In the genomic region with DNA sequence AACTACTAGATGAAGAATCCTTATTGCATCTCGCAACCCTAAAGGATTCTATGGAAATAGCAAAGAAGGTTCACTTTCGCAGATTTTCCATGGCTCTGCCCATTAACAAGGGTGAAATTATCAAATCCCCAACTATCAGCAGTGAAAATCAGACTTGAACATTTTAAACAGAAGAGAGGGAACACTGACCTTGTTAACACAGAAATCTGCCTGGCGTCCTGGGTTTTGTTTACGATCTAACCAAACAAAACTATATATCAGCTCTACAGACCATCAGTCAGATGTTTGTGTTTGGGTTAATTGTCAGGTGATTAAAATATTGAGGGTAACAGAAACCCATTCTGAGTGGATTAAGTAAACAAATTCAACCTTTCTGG, we compare ENCODE assay signal across 14 cellular contexts. TPM values are rescaled to one million over a fixed set of nuclear protein-coding genes. Genes with fewer than 3 reads are reported as not detected.
DNase-seq lines count a peak whose midpoint lies in the region; TF ChIP-seq lines count a peak whose summit lies in the region.
"Had no signal": no experiment of that assay in that cellular context is flagged by ENCODE, and none has a peak within 500 bp of the region (broad histone marks: within the 10 kb centered on the region; RNA-seq: fewer than 3 reads in every experiment).

No MANE protein-coding gene starts in this region.

- TF ChIP-seq EP300 in neural cell (conservative IDR thresholded peaks at IDR 0.05; ENCODE audit: poor library complexity, severe bottlenecking): no peak

- peaks cover 36% of the 10 kb centered on the region for H3K79me2 ChIP-seq in neural cell (replicated peaks; ENCODE audit: insufficient read depth, low read length)
- no peaks in the 10 kb centered on the region for H3K79me2 ChIP-seq in GM23248 (ENCODE audit: insufficient read depth)

- no peaks in the 10 kb centered on the region for H4K20me1 ChIP-seq in neural cell (ENCODE audit: insufficient read depth)
- H4K20me1 ChIP-seq in GM23248 (ENCODE audit: insufficient read depth): no peaks in the 10 kb centered on the region

- H3K4me3 ChIP-seq in AG04450 (ENCODE audit: low read depth, low read length) (peak overlapping the region; percentile 85), esophagus (ENCODE audit: low read depth in 1 of 2, low read length in 2 of 2) (peak overlapping the region; percentile 65 to 79), neural cell (ENCODE audit: low read length) (peak overlapping the region; percentile 83), GM23248 (no peak overlapping the region)

- H2AFZ ChIP-seq in neural cell (ENCODE audit: low read depth, low read length) (no peak overlapping the region), GM23248 (no peak overlapping the region)

- TF ChIP-seq CTCF in AG04450 (IDR thresholded peaks at IDR 0.05; ENCODE audit: low read depth, low read length): no peak
- no peak for TF ChIP-seq CTCF in neural cell (IDR thresholded peaks at IDR 0.05; ENCODE audit: poor library complexity, severe bottlenecking)

- DNase-seq in AG04450 (ENCODE audit: low read depth, low spot score) (no peak), NCI-H748 (lab: John Stamatoyannopoulos, UW; ENCODE audit: unreplicated experiment) (peak; percentile 63), GM23248 (no peak), HPDE6-E6E7 (ENCODE audit: extremely low spot score) (no peak), AG20443 (ENCODE audit: low spot score) (no peak)
- DNase-seq in activated CD4-positive, alpha-beta T cell treated with anti-CD3 and anti-CD28 coated beads for 4 hours: no peak
- DNase-seq: activated CD4-positive, alpha-beta memory T cell treated with anti-CD3 and anti-CD28 coated beads, Interleukin-2, amount 10 ng/mL, durations not matched to agents 7 days and 5 days; effector memory CD4-positive, alpha-beta T cell; NCI-H2029 treated with DMSO at 0.1 percent for 48 hours; SIG-M5; T-helper 9 cell had no signal

- in situ Hi-C loops in GM23248 (cut with MboI): no loop called here

- H3K9ac ChIP-seq in neural cell (ENCODE audit: low read length) (peak overlapping the region; percentile 92), GM23248 (no peak overlapping the region)

- H3F3A ChIP-seq in neural cell (ENCODE audit: insufficient read depth, low read length, poor library complexity, severe bottlenecking): peaks cover 5% of the 10 kb centered on the region
- no peaks in the 10 kb centered on the region for H3F3A ChIP-seq in GM23248 (ENCODE audit: insufficient read depth)

- H3K9me3 ChIP-seq in AG04450 (ENCODE audit: control insufficient read depth, insufficient read depth, low read length): no peaks in the 10 kb centered on the region; the same call in 1 of the 2 replicates
- H3K9me3 ChIP-seq in esophagus (ENCODE audit: control insufficient read depth in 2 of 2, insufficient read depth in 1 of 2, low read depth in 1 of 2, low read length in 1 of 2): no peaks in the 10 kb centered on the region
- H3K9me3 ChIP-seq in neural cell (ENCODE audit: low read length): no peaks in the 10 kb centered on the region
- H3K9me3 ChIP-seq in GM23248 (ENCODE audit: low read depth): no peaks in the 10 kb centered on the region
- H3K9me3 ChIP-seq: ascending aorta had no signal

- H3K27me3 ChIP-seq in AG04450 (ENCODE audit: control insufficient read depth, insufficient read depth, low read length): no peaks in the 10 kb centered on the region
- H3K27me3 ChIP-seq in esophagus (ENCODE audit: control insufficient read depth in 1 of 2, insufficient read depth in 2 of 2, low read length in 2 of 2): no peaks in the 10 kb centered on the region
- no peaks in the 10 kb centered on the region for H3K27me3 ChIP-seq in neural cell (ENCODE audit: insufficient read depth, low read depth, low read length)
- H3K27me3 ChIP-seq in GM23248 (replicated peaks; ENCODE audit: insufficient read depth): peaks cover 74% of the 10 kb centered on the region
- H3K27me3 ChIP-seq: ascending aorta had no signal

- H3K4me2 ChIP-seq in neural cell (ENCODE audit: low read length): peak overlapping the region; percentile 56
- H3K4me2 ChIP-seq in GM23248 (ENCODE audit: unreplicated experiment): no peak overlapping the region

- H3K4me1 ChIP-seq in esophagus (ENCODE audit: control insufficient read depth in 2 of 2, insufficient read depth in 2 of 2, low read length in 1 of 2): peaks cover 0 to 2% of the 10 kb centered on the region in 2 donors
- H3K4me1 ChIP-seq in GM23248 (ENCODE audit: insufficient read depth): no peaks in the 10 kb centered on the region

- CTCF ChIA-PET in AG04450 (lab: Charles Lee): interaction anchor here (1.3 to 2.8 kb wide), 3 partner anchors 120 to 472 kb away, joined by 3 to 14 read pairs (median 4); no protein-coding TSS in a partner anchor

- H3K27ac ChIP-seq in AG04450 (ENCODE audit: low read depth, low read length): no peak overlapping the region
- no peak overlapping the region for H3K27ac ChIP-seq in esophagus (ENCODE audit: low read depth in 2 of 2, low read length in 1 of 2)
- no peak overlapping the region for H3K27ac ChIP-seq in neural cell (ENCODE audit: low read length)
- no peak overlapping the region for H3K27ac ChIP-seq in GM23248
- H3K27ac ChIP-seq: ascending aorta had no signal

- H3K36me3 ChIP-seq in esophagus (ENCODE audit: control insufficient read depth in 2 of 2, insufficient read depth in 2 of 2, low read length in 1 of 2): no peaks in the 10 kb centered on the region
- H3K36me3 ChIP-seq in neural cell (ENCODE audit: insufficient read depth, low read length): no peaks in the 10 kb centered on the region
- H3K36me3 ChIP-seq in GM23248 (ENCODE audit: low read depth): no peaks in the 10 kb centered on the region
- H3K36me3 ChIP-seq: ascending aorta had no signal

- POLR2A ChIA-PET in AG04450 (lab: Yijun Ruan, JAX): interaction anchor here (0.7 kb wide), 1 partner anchor 716 kb away, joined by 9 read pairs; no protein-coding TSS in a partner anchor

- WGBS in esophagus, 2 donors: 79 to 81% methylated on average over 4 of the region's 4 CpGs
- 63 to 71% methylated on average over 4 of the region's 4 CpGs for WGBS in GM23248 (ENCODE audit: low coverage in 1 of 2, low lambda C conversion rate in 2 of 2, missing lambda C conversion rate in 2 of 2), 2 experiments

- no peaks in the 10 kb centered on the region for H3K9me2 ChIP-seq in neural cell (ENCODE audit: insufficient read depth, low read length)
- no peaks in the 10 kb centered on the region for H3K9me2 ChIP-seq in GM23248 (ENCODE audit: insufficient read depth)

- TF ChIP-seq RAD21 in neural cell (conservative IDR thresholded peaks at IDR 0.05): no peak

TF ChIP-seq in neural cell, 6 proteins besides CTCF, POLR2A, EP300 and RAD21:
- TF ChIP-seq POLR2AphosphoS5 (IDR thresholded peaks at IDR 0.05): no peak
- TF ChIP-seq, protein P1, sequence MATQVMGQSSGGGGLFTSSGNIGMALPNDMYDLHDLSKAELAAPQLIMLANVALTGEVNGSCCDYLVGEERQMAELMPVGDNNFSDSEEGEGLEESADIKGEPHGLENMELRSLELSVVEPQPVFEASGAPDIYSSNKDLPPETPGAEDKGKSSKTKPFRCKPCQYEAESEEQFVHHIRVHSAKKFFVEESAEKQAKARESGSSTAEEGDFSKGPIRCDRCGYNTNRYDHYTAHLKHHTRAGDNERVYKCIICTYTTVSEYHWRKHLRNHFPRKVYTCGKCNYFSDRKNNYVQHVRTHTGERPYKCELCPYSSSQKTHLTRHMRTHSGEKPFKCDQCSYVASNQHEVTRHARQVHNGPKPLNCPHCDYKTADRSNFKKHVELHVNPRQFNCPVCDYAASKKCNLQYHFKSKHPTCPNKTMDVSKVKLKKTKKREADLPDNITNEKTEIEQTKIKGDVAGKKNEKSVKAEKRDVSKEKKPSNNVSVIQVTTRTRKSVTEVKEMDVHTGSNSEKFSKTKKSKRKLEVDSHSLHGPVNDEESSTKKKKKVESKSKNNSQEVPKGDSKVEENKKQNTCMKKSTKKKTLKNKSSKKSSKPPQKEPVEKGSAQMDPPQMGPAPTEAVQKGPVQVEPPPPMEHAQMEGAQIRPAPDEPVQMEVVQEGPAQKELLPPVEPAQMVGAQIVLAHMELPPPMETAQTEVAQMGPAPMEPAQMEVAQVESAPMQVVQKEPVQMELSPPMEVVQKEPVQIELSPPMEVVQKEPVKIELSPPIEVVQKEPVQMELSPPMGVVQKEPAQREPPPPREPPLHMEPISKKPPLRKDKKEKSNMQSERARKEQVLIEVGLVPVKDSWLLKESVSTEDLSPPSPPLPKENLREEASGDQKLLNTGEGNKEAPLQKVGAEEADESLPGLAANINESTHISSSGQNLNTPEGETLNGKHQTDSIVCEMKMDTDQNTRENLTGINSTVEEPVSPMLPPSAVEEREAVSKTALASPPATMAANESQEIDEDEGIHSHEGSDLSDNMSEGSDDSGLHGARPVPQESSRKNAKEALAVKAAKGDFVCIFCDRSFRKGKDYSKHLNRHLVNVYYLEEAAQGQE (IDR thresholded peaks at IDR 0.05; ENCODE audit: borderline replicate concordance): no peak
- TF ChIP-seq MXI1 (conservative IDR thresholded peaks at IDR 0.05; ENCODE audit: poor library complexity, severe bottlenecking): no peak
- no peak for TF ChIP-seq SMC3 (conservative IDR thresholded peaks at IDR 0.05; ENCODE audit: poor library complexity)
- no peak for TF ChIP-seq EZH2 (IDR thresholded peaks at IDR 0.05; ENCODE audit: borderline replicate concordance, insufficient read depth, low read length, poor library complexity, severe bottlenecking)
- TF ChIP-seq TAF1 (IDR thresholded peaks at IDR 0.05; ENCODE audit: low read depth): no peak

RNA-seq across cellular contexts. Expression of gene CTTNBP2, which starts 1.9 kb away (rescaled TPM):
- polyA plus RNA-seq in AG04450 (2011; rRNA removed): 10.7 and 14.4 TPM in 2 replicates
- 18.5 and 28.7 TPM in 2 replicates for polyA minus RNA-seq in AG04450 (2011; rRNA and poly(A)+ RNA removed)
- polyA plus RNA-seq in esophagus: 10 to 100 TPM; 11.7 to 12.7 TPM
- 35.2 and 53.5 TPM in 2 replicates for polyA plus RNA-seq in neural cell
- 59.2 and 66.0 TPM in 2 replicates for polyA minus RNA-seq in neural cell
- total RNA-seq in GM23248 (2014; rRNA removed; shearing (Covaris generic)): not detected in 2 replicates
- polyA plus RNA-seq in GM23248 (2016; fragmentation: Nextera tagmentation; extraction: Ambion mirVana): not detected in 2 replicates
- total RNA-seq: activated CD4-positive, alpha-beta memory T cell treated with anti-CD3 and anti-CD28 coated beads, Interleukin-2, amount 10 ng/mL, durations not matched to agents 7 days and 5 days had no signal

Comparison
In these comparisons a context has a peak if more than half of its experiments do, and no peak if none do; other contexts are left out.
1. RNA of gene CTTNBP2, which starts 1.9 kb away (polyA plus RNA-seq): 35.2 to 53.5 TPM in neural cell, 10.7 to 14.4 TPM in AG04450 and 11.7 to 12.7 TPM in esophagus; not detected in GM23248; every median in the first group is over 10 times any median in the second.